In the genomic region with DNA sequence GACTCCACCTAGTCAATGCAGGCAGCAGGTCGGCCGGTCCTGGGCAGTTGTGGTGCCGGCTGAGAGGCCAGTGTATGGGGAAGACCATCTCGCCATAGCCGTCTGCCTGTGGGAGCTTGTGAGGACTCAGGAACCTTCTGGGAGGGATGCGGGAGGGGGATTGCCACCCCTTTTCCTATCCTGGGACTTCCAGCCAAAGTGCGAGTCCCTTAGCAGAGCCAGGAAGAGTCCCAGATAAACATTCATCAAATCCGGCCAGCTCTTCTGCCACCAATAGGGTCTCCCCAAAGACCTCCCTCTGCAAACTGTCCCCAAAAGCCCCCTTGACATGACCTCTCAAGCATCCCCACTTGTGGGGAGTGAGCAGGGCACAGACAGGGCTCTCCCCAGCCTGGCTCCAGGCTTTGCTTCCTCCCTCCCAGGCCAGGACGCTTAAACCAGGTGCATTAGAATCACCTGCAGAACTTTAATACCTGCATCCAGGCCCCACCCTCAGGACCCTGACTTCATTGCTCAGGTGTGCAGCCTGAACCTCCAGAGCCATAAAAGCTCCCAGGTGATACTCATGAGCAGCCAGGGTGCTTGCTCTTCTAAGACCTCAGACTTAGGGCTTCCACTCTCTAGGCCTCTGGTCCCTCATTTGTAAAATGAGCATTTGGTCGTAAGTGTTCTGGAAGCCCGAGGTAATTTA, we compare ENCODE assay signal across 20 cellular contexts.
"Had no signal": no experiment of that assay in that cellular context is flagged by ENCODE, and none has a peak within 500 bp of the region (broad histone marks: within the 10 kb centered on the region; RNA-seq: fewer than 3 reads in every experiment).

No MANE protein-coding gene starts in this region.

- ATAC-seq: Panc1, PC-3 had no signal

- H3K9me3 ChIP-seq: SK-N-SH had no signal

- H3K4me2 ChIP-seq: SK-N-SH had no signal

- H3K9ac ChIP-seq: SK-N-SH had no signal

- H3K27ac ChIP-seq: HL-60, RWPE1 had no signal

- DNase-seq: KBM-7; MV-4-11; NCI-H1048; NCI-H1105; NCI-H1417; NCI-H1436 treated with DMSO at 0.1 percent for 48 hours; NCI-H1694; NCI-H187 treated with DMSO at 0.1 percent for 48 hours; NCI-H2171 treated with DMSO at 0.1 percent for 48 hours; NCI-H345; NCI-H510A treated with DMSO at 0.1 percent for 48 hours; NCI-H526; NCI-H82; NK-92 treated with Interleukin-12 subunit alpha and Interleukin-12 subunit beta, amount 100 ng/mL, for 24 hours; PC-3; SHP77; SK-N-SH had no signal
